Comparison of ENCODE assay signal across 13 cellular contexts in genomic region chr5:170303564-170303963, GRCh38. TPM values are rescaled to one million over a fixed set of nuclear protein-coding genes. Genes with fewer than 3 reads are reported as not detected.
DNase-seq lines count a peak whose midpoint lies in the region; ATAC-seq, FAIRE-seq and TF ChIP-seq lines count a peak whose summit lies in the region.
"Had no signal": no experiment of that assay in that cellular context is flagged by ENCODE, and none has a peak within 500 bp of the region (broad histone marks: within the 10 kb centered on the region; RNA-seq: fewer than 3 reads in every experiment).

No MANE protein-coding gene starts in this region.

- H3K4me1 ChIP-seq in OCI-LY3 (ENCODE audit: low read length): peaks cover 28% of the 10 kb centered on the region
- peaks cover 27% of the 10 kb centered on the region for H3K4me1 ChIP-seq in GM12878 (ENCODE audit: control insufficient read depth, insufficient read depth, low read length)
- peaks cover 16 to 69% (median 37%) of the 10 kb centered on the region in 4 donors for H3K4me1 ChIP-seq in stomach
- H3K4me1 ChIP-seq in smooth muscle cell (ENCODE audit: low read depth): peaks cover 11% of the 10 kb centered on the region

- H3K9me3 Mint-ChIP-seq in activated CD8-positive, alpha-beta memory T cell treated with anti-CD3 and anti-CD28 coated beads, Interleukin-2, amount 10 ng/mL, durations not matched to agents 7 days and 5 days (ENCODE audit: low read depth): no peaks in the 10 kb centered on the region

- POLR2A ChIA-PET in GM12878 (lab: Charles Lee): interaction anchor here (1.0 to 4.5 kb wide), 10 partner anchors 9 to 31 kb away, joined by 3 to 17 read pairs (median 6); no protein-coding TSS in a partner anchor

- CTCF ChIA-PET in activated CD8-positive, alpha-beta memory T cell treated with anti-CD3 and anti-CD28 coated beads, Interleukin-2, amount 10 ng/mL, durations not matched to agents 7 days and 5 days (lab: Charles Lee): interaction anchor here (0.6 to 22.2 kb wide), 15 partner anchors 9 to 94 kb away, joined by 3 to 499 read pairs (median 4); no protein-coding TSS in a partner anchor
- CTCF ChIA-PET in GM12878 (lab: Yijun Ruan, JAX): interaction anchor here (0.7 to 3.5 kb wide), 13 partner anchors 10 to 38 kb away, joined by 3 to 17 read pairs (median 4); no protein-coding TSS in a partner anchor

- H3K27me3 ChIP-seq in OCI-LY3 (ENCODE audit: low read depth, low read length) (no peaks in the 10 kb centered on the region), GM12878 (replicated peaks in 1 of 2; ENCODE audit: control insufficient read depth in 2 of 2, insufficient read depth in 2 of 2, low read length in 1 of 2) (no peaks in the 10 kb centered on the region), stomach (no peaks in the 10 kb centered on the region), smooth muscle cell (ENCODE audit: low read depth) (no peaks in the 10 kb centered on the region)
- H3K27me3 ChIP-seq: sigmoid colon had no signal

- no TSS peak for BruUV-seq in GM12878 (replicated peaks; lab: Mats Ljungman, UMichigan)

- TF ChIP-seq RAD21 in GM12878 (IDR thresholded peaks at IDR 0.05; ENCODE audit: insufficient read depth, low read depth, low read length): no peak

- TF ChIP-seq EP300 in GM12878 (IDR thresholded peaks at IDR 0.05; ENCODE audit: borderline replicate concordance in 1 of 2, control insufficient read depth in 1 of 2, low read depth in 2 of 2, low read length in 2 of 2) (no peak), stomach (IDR thresholded peaks at IDR 0.05) (no peak)

- RAD21 ChIA-PET in GM12878 (lab: Charles Lee; ENCODE audit: unreplicated experiment): interaction anchor here (0.9 to 13.4 kb wide), 10 partner anchors 9 to 44 kb away, joined by 3 to 274 read pairs (median 10); no protein-coding TSS in a partner anchor

- H3F3A ChIP-seq in smooth muscle cell (ENCODE audit: low read depth): peaks cover 6% of the 10 kb centered on the region

- H3K27ac ChIP-seq in OCI-LY3 (ENCODE audit: low read length) (no peak overlapping the region), GM12878 (ENCODE audit: control insufficient read depth, insufficient read depth) (no peak overlapping the region), stomach (peak overlapping the region in 4 of 5 donors; percentile 47 to 78 (median 67)), smooth muscle cell (ENCODE audit: low read depth) (no peak overlapping the region)

- no peaks in the 10 kb centered on the region for H3K27me3 Mint-ChIP-seq in activated CD8-positive, alpha-beta memory T cell treated with anti-CD3 and anti-CD28 coated beads, Interleukin-2, amount 10 ng/mL, durations not matched to agents 7 days and 5 days

- H3K4me3 ChIP-seq in OCI-LY3 (ENCODE audit: low read length) (no peak overlapping the region), GM12878 (no peak overlapping the region), stomach (no peak overlapping the region), smooth muscle cell (no peak overlapping the region)
- H3K4me3 ChIP-seq: sigmoid colon had no signal

- TF ChIP-seq CTCF in OCI-LY3 (IDR thresholded peaks at IDR 0.05; ENCODE audit: low read depth, low read length) (no peak), GM12878 (IDR thresholded peaks at IDR 0.05 in 2 of 3, conservative IDR thresholded peaks at IDR 0.05 in 1 of 3; ENCODE audit: control insufficient read depth in 2 of 3, extremely low read depth in 1 of 3, insufficient read depth in 1 of 3, low read depth in 3 of 3, low read length in 3 of 3) (no peak), stomach (IDR thresholded peaks at IDR 0.05) (no peak), smooth muscle cell (IDR thresholded peaks at IDR 0.05; ENCODE audit: borderline replicate concordance, insufficient read depth, poor library complexity, severe bottlenecking) (no peak)

- no peak for DNase-seq in activated CD8-positive, alpha-beta memory T cell treated with anti-CD3 and anti-CD28 coated beads, Interleukin-2, amount 10 ng/mL, durations not matched to agents 7 days and 5 days
- no peak for DNase-seq in activated CD8-positive, alpha-beta memory T cell treated with anti-CD3 and anti-CD28 coated beads, Interleukin-2, amount 50 U/mL, for 4 hours
- DNase-seq in GM12878 (ENCODE audit: low read depth, low spot score) (no peak), stomach (no peak), ecto neural progenitor cell (ENCODE audit: low spot score) (no peak), mesenteric fat pad (ENCODE audit: low spot score) (no peak), smooth muscle cell (lab: John Stamatoyannopoulos, UW; ENCODE audit: unreplicated experiment) (no peak)
- DNase-seq: HCEC 1CT, NCI-H2029, NCI-H82 had no signal

- H3K9ac ChIP-seq in OCI-LY3 (ENCODE audit: low read length) (no peak overlapping the region), GM12878 (ENCODE audit: control insufficient read depth, insufficient read depth, low read length) (no peak overlapping the region), smooth muscle cell (ENCODE audit: low read depth) (no peak overlapping the region)

- peak overlapping the region; percentile 62 for H3K4me3 Mint-ChIP-seq in activated CD8-positive, alpha-beta memory T cell treated with anti-CD3 and anti-CD28 coated beads, Interleukin-2, amount 10 ng/mL, durations not matched to agents 7 days and 5 days

- no peak overlapping the region for H2AFZ ChIP-seq in OCI-LY3 (ENCODE audit: low read depth, low read length)
- peak overlapping the region; percentile 50 for H2AFZ ChIP-seq in GM12878 (ENCODE audit: control insufficient read depth, low read depth, low read length)
- no peak overlapping the region for H2AFZ ChIP-seq in smooth muscle cell (ENCODE audit: low read depth)

- peak; percentile 6 for ATAC-seq in activated CD8-positive, alpha-beta memory T cell treated with anti-CD3 and anti-CD28 coated beads, Interleukin-2, amount 10 ng/mL, durations not matched to agents 7 days and 5 days
- ATAC-seq in GM12878: no peak

- H3K4me2 ChIP-seq in OCI-LY3 (ENCODE audit: low read length) (peak overlapping the region; percentile 39), GM12878 (ENCODE audit: control insufficient read depth, insufficient read depth) (peak overlapping the region; percentile 68; the same call in 1 of the 2 replicates), smooth muscle cell (no peak overlapping the region)

- SMC1A ChIA-PET in GM12878 (lab: Charles Lee; ENCODE audit: uncharacterized antibody, unreplicated experiment): interaction anchor here (0.7 to 23.0 kb wide), 14 partner anchors 10 to 85 kb away, joined by 3 to 451 read pairs (median 6); partner anchors contain the start of gene KCNMB1

- in situ Hi-C loops in GM12878 (cut with MboI): no loop called here

- 78% methylated on average over 8 of the region's 8 CpGs for WGBS in GM12878 (ENCODE audit: insufficient coverage, insufficient replicate concordance, low lambda C conversion rate, missing lambda C conversion rate)
- 69 to 85% (median 80%) methylated on average over 8 of the region's 8 CpGs for WGBS in stomach, 5 donors
- WGBS in smooth muscle cell (ENCODE audit: low lambda C conversion rate): 91% methylated on average over 8 of the region's 8 CpGs

- intact Hi-C loops in GM12878 (cut with micrococcal nuclease; ENCODE audit: unreplicated experiment): no loop called here
- intact Hi-C loops in stomach (cut with DNase I; ENCODE audit: low total_unique reads): no loop called here

- FAIRE-seq in GM12878 (lab: Jason Lieb, UNC): no peak
- FAIRE-seq: TTC549 had no signal

- H3K27ac Mint-ChIP-seq in activated CD8-positive, alpha-beta memory T cell treated with anti-CD3 and anti-CD28 coated beads, Interleukin-2, amount 10 ng/mL, durations not matched to agents 7 days and 5 days: peak overlapping the region; percentile 94

- H3K4me1 Mint-ChIP-seq in activated CD8-positive, alpha-beta memory T cell treated with anti-CD3 and anti-CD28 coated beads, Interleukin-2, amount 10 ng/mL, durations not matched to agents 7 days and 5 days: peaks cover 60% of the 10 kb centered on the region

- no peaks in the 10 kb centered on the region for H3K36me3 ChIP-seq in OCI-LY3 (replicated peaks; ENCODE audit: low read depth, low read length)
- no peaks in the 10 kb centered on the region for H3K36me3 ChIP-seq in GM12878 (ENCODE audit: control insufficient read depth in 2 of 2, insufficient read depth in 2 of 2, low read length in 1 of 2)
- no peaks in the 10 kb centered on the region for H3K36me3 ChIP-seq in stomach
- no peaks in the 10 kb centered on the region for H3K36me3 ChIP-seq in smooth muscle cell (ENCODE audit: low read depth)
- H3K36me3 ChIP-seq: sigmoid colon had no signal

- no peaks in the 10 kb centered on the region for H4K20me1 ChIP-seq in OCI-LY3 (ENCODE audit: insufficient read depth, low read length)
- H4K20me1 ChIP-seq in GM12878 (ENCODE audit: control insufficient read depth, insufficient read depth): no peaks in the 10 kb centered on the region
- no peaks in the 10 kb centered on the region for H4K20me1 ChIP-seq in smooth muscle cell (ENCODE audit: low read depth)

- TF ChIP-seq POLR2A in GM12878 (IDR thresholded peaks at IDR 0.05; ENCODE audit: low read depth, low read length) (no peak), stomach (IDR thresholded peaks at IDR 0.05) (no peak)

- H3K36me3 Mint-ChIP-seq in activated CD8-positive, alpha-beta memory T cell treated with anti-CD3 and anti-CD28 coated beads, Interleukin-2, amount 10 ng/mL, durations not matched to agents 7 days and 5 days: no peaks in the 10 kb centered on the region

- H3K9me3 ChIP-seq in OCI-LY3 (ENCODE audit: insufficient read depth, low read length): no peaks in the 10 kb centered on the region
- H3K9me3 ChIP-seq in GM12878 (replicated peaks; ENCODE audit: control insufficient read depth, insufficient read depth, low read length): no peaks in the 10 kb centered on the region; the same call in 2 of the 3 replicates
- H3K9me3 ChIP-seq in stomach: no peaks in the 10 kb centered on the region
- H3K9me3 ChIP-seq in smooth muscle cell (replicated peaks; ENCODE audit: low read depth): no peaks in the 10 kb centered on the region
- H3K9me3 ChIP-seq: sigmoid colon had no signal

- H3K79me2 ChIP-seq in OCI-LY3 (ENCODE audit: low read length) (no peaks in the 10 kb centered on the region), GM12878 (ENCODE audit: control insufficient read depth, insufficient read depth, low read length) (no peaks in the 10 kb centered on the region), smooth muscle cell (ENCODE audit: low read depth) (no peaks in the 10 kb centered on the region)

RNA-seq across cellular contexts. Expression of gene LCP2, which starts 6.0 kb away (rescaled TPM):
- 100 to 1,000 TPM; 393 to 419 TPM for total RNA-seq in activated CD8-positive, alpha-beta memory T cell treated with anti-CD3 and anti-CD28 coated beads, Interleukin-2, amount 10 ng/mL, durations not matched to agents 7 days and 5 days
- 339 and 344 TPM in 2 replicates for total RNA-seq in GM12878 (2013; cell fraction: nucleolus; rRNA removed)
- 17.8 and 19.2 TPM in 2 replicates for total RNA-seq in GM12878 (2014; rRNA removed)
- 23.5 and 23.9 TPM in 2 replicates for total RNA-seq in GM12878 (2014; rRNA removed; fragmentation: Illumina TruSeq; extraction: Trizol)
- total RNA-seq in GM12878 (2021): 38.5 and 40.0 TPM in 2 replicates
- 13.4 TPM for polyA plus RNA-seq in GM12878 (2011; ENCODE audit: low read depth)
- polyA plus RNA-seq in GM12878 (2011; rRNA removed): 45.5 and 46.7 TPM in 2 replicates
- 30.5 and 30.9 TPM in 2 replicates for polyA plus RNA-seq in GM12878 (2011; cell fraction: cytosol; rRNA removed)
- polyA plus RNA-seq in GM12878 (2011; cell fraction: nucleus; rRNA removed): 121 and 152 TPM in 2 replicates
- 20.3 and 26.2 TPM in 2 replicates for polyA plus RNA-seq in GM12878 (2012)
- polyA plus RNA-seq in GM12878 (2014; fragmentation: Illumina TruSeq; extraction: Trizol): 48.7 and 50.5 TPM in 2 replicates
- 1 to 10 TPM; 8.0 to 8.5 TPM for polyA plus RNA-seq in GM12878 (2014; fragmentation: Nextera tagmentation; extraction: Ambion mirVana)
- polyA plus RNA-seq in GM12878 (2014; rRNA removed): 24.4 and 25.7 TPM in 2 replicates
- 10 to 100 TPM; 12.7 to 15.3 TPM for polyA plus RNA-seq in GM12878 (2016; fragmentation: Nextera tagmentation; extraction: Ambion mirVana)
- 69.6 and 94.1 TPM in 2 replicates for polyA minus RNA-seq in GM12878 (2011; rRNA and poly(A)+ RNA removed)
- polyA minus RNA-seq in GM12878 (2011; cell fraction: cytosol; rRNA and poly(A)+ RNA removed): 8.2 and 16.8 TPM in 2 replicates
- polyA minus RNA-seq in GM12878 (2011; cell fraction: nucleus; rRNA and poly(A)+ RNA removed): 149 and 176 TPM in 2 replicates
- total RNA-seq in stomach: 10 to 100 TPM in 4 of 5 donors, under 1 TPM in 1; 0.58 to 69.4 (median 27.1) TPM
- polyA plus RNA-seq in stomach: 10 to 100 TPM in 2 of 3 donors, 1 to 10 TPM in 1; 3.2 to 16.2 (median 15.4) TPM
- 52.4 TPM for total RNA-seq in mesenteric fat pad
- total RNA-seq in smooth muscle cell: 0.45 and 0.54 TPM in 2 replicates
- 2.2 and 2.7 TPM in 2 replicates for polyA plus RNA-seq in smooth muscle cell

Comparison
In these comparisons a context has a peak if more than half of its experiments do, and no peak if none do; other contexts are left out.
1. H3K27ac ChIP-seq: peak in stomach (4 of 5); none in OCI-LY3 (single experiment), GM12878 (single experiment) and smooth muscle cell (single experiment).